Comparison of ENCODE assay signal across 1 cellular context in genomic region chr11:119229736-119230135, GRCh38.
TF ChIP-seq lines count a peak whose summit lies in the region.

No MANE protein-coding gene starts in this region.

TF ChIP-seq in IMR-90, 13 proteins besides CTCF, POLR2A, EP300 and RAD21:
- TF ChIP-seq USF2 (IDR thresholded peaks at IDR 0.05; ENCODE audit: low read depth, low read length) (no peak), FOS (IDR thresholded peaks at IDR 0.05; ENCODE audit: low read depth, low read length) (no peak), MAFK (IDR thresholded peaks at IDR 0.05; ENCODE audit: low read depth, low read length) (no peak), CHD1 (IDR thresholded peaks at IDR 0.05; ENCODE audit: low read depth, low read length) (no peak), RCOR1 (IDR thresholded peaks at IDR 0.05; ENCODE audit: insufficient replicate concordance, low read length) (no peak), CEBPB (IDR thresholded peaks at IDR 0.05; ENCODE audit: low read depth, low read length) (no peak), SMC3 (IDR thresholded peaks at IDR 0.05; ENCODE audit: low read depth, low read length) (no peak), BHLHE40 (IDR thresholded peaks at IDR 0.05; ENCODE audit: low read depth, low read length) (no peak), MAZ (IDR thresholded peaks at IDR 0.05; ENCODE audit: borderline replicate concordance, low read depth, low read length) (no peak)
TF ChIP-seq in IMR-90: peak in this region for 0.
